ENCODE assay signal across 8 cellular contexts in the genomic region with DNA sequence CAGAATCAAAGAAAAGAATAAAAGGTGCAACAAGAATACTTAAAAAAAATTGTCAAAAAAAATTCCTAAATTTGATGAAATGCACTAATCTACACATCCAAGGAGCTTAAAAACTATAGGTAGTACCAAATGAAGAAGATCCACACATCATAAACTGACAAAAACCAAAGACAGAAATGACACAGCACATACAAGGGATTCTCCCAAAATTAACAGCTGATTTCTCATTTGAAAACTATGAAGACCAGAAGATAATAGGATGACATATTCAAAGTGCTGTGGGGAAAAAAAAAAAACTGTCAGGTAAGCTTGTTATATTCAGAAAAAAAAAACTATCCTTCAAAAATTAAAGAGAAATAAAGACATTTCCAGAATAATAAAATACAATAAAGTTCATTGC.
"Had no signal": no experiment of that assay in that cellular context is flagged by ENCODE, and none has a peak within 500 bp of the region (broad histone marks: within the 10 kb centered on the region; RNA-seq: fewer than 3 reads in every experiment).

No MANE protein-coding gene starts in this region.

- H3K27ac ChIP-seq: GM23248, HL-60 had no signal

- H3K9ac ChIP-seq: GM23248 had no signal

- DNase-seq: GM23248, GOT3, H9, HCEC 1CT, KBM-7 had no signal

- H3K4me3 ChIP-seq: GM23248 had no signal

- H3K36me3 Mint-ChIP-seq: IgD-negative memory B cell had no signal

- ATAC-seq: HepG2 had no signal

- H3K27ac Mint-ChIP-seq: H9, IgD-negative memory B cell had no signal

- H3K4me1 Mint-ChIP-seq: H9, IgD-negative memory B cell had no signal

- H3K27me3 Mint-ChIP-seq: IgD-negative memory B cell had no signal

- H2AFZ ChIP-seq: GM23248 had no signal

- H3K4me3 Mint-ChIP-seq: H9, IgD-negative memory B cell had no signal
